In genomic region chr4:55437823-55438222, GRCh38 we compare ENCODE assay signal across 1 cellular context.
TF ChIP-seq lines count a peak whose summit lies in the region.

No MANE protein-coding gene starts in this region.

TF ChIP-seq in GM23338, 12 proteins besides CTCF, POLR2A, EP300 and RAD21 (continued from another document):
- no peak for TF ChIP-seq REST (IDR thresholded peaks at IDR 0.05; ENCODE audit: unreplicated experiment)
